In the genomic region with DNA sequence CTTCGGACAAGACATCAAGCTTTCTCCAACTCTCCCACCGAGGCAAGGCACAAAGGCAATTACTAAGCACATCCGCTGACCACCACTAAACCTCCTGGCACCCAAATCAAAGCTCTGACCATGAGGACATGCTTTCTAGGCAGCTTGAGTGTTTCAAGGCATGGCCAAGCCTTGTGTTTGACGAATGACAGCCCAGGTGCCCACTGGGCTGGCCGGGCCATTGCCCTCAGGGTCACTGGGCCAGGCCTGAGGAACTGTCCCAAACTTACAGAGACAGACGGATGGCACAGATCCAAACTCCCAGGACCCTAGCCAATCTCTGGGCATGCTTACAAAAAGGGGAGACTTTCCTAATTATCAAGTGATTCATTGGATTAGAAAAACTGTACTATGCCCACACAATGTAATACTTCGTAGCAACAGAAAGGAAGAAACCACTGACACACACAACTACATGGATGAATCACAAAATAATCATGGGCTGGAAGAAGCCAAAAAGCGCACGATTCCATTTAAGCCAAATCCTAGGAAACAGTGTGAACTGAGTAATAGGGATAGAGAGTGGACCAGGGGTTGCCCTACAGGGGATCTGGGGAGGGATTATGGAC, we compare ENCODE assay signal across 20 cellular contexts. TPM values are rescaled to one million over a fixed set of nuclear protein-coding genes. Genes with fewer than 3 reads are reported as not detected.
DNase-seq lines count a peak whose midpoint lies in the region; ATAC-seq, FAIRE-seq and TF ChIP-seq lines count a peak whose summit lies in the region.
"Had no signal": no experiment of that assay in that cellular context is flagged by ENCODE, and none has a peak within 500 bp of the region (broad histone marks: within the 10 kb centered on the region; RNA-seq: fewer than 3 reads in every experiment).

No MANE protein-coding gene starts in this region.

- intact Hi-C loops in activated CD4-positive, alpha-beta T cell treated with anti-CD3 and anti-CD28 coated beads for 36 hours (cut with DNase I, micrococcal nuclease) = no loop called here

- CTCF ChIA-PET in activated CD4-positive, alpha-beta T cell treated with anti-CD3 and anti-CD28 coated beads for 36 hours (lab: Charles Lee) = no interaction called here

- no peak overlapping the region for H3K4me3 Mint-ChIP-seq in astrocyte (ENCODE audit: unreplicated experiment)
- no peak overlapping the region for H3K4me3 Mint-ChIP-seq in activated CD4-positive, alpha-beta T cell treated with anti-CD3 and anti-CD28 coated beads for 36 hours
- H3K4me3 Mint-ChIP-seq in mesothelial cell of epicardium = no peak overlapping the region
- H3K4me3 Mint-ChIP-seq: activated CD4-positive, alpha-beta T cell treated with anti-CD3 and anti-CD28 coated beads, Interleukin-2, amount 10 ng/mL, durations not matched to agents 7 days and 5 days; activated naive CD8-positive, alpha-beta T cell treated with anti-CD3 and anti-CD28 coated beads, Interleukin-2, amount 10 ng/mL, durations not matched to agents 7 days and 5 days; activated T-cell treated with anti-CD3 and anti-CD28 coated beads, Interleukin-2, amount 50 U/mL, for 24 hours; naive thymus-derived CD8-positive, alpha-beta T cell had no signal

- DNase-seq in HS-5 (ENCODE audit: low read depth) (peak; percentile 32), astrocyte (ENCODE audit: low read depth) (peak; percentile 67), fibroblast of lung (ENCODE audit: low read depth in 2 of 2) (peak; percentile 41 to 75), renal cortical epithelial cell (ENCODE audit: low read depth) (peak; percentile 50), RPMI8226 (no peak), mesothelial cell of epicardium (ENCODE audit: low spot score in 2 of 2, unreplicated experiment in 2 of 2) (no peak)
- DNase-seq in activated CD4-positive, alpha-beta T cell treated with anti-CD3 and anti-CD28 coated beads for 36 hours = no peak
- DNase-seq: activated CD4-positive, alpha-beta T cell treated with anti-CD3 and anti-CD28 coated beads, Interleukin-2, amount 10 ng/mL, durations not matched to agents 7 days and 5 days; activated naive CD8-positive, alpha-beta T cell treated with anti-CD3 and anti-CD28 coated beads, Interleukin-2, amount 10 ng/mL, durations not matched to agents 7 days and 5 days; activated T-cell treated with anti-CD3 and anti-CD28 coated beads, Interleukin-2, amount 50 U/mL, for 24 hours; DMS 273 treated with DMSO at 0.1 percent for 48 hours; naive thymus-derived CD8-positive, alpha-beta T cell; NCI-H146; NCI-H446 treated with DMSO at 0.1 percent for 48 hours had no signal

- H3K9me3 Mint-ChIP-seq in astrocyte (ENCODE audit: unreplicated experiment) (no peaks in the 10 kb centered on the region), mesothelial cell of epicardium (peaks cover 3% of the 10 kb centered on the region)
- no peaks in the 10 kb centered on the region for H3K9me3 Mint-ChIP-seq in activated CD4-positive, alpha-beta T cell treated with anti-CD3 and anti-CD28 coated beads for 36 hours (ENCODE audit: low read depth)
- H3K9me3 Mint-ChIP-seq: activated CD4-positive, alpha-beta T cell treated with anti-CD3 and anti-CD28 coated beads, Interleukin-2, amount 10 ng/mL, durations not matched to agents 7 days and 5 days; activated naive CD8-positive, alpha-beta T cell treated with anti-CD3 and anti-CD28 coated beads, Interleukin-2, amount 10 ng/mL, durations not matched to agents 7 days and 5 days; activated T-cell treated with anti-CD3 and anti-CD28 coated beads, Interleukin-2, amount 50 U/mL, for 24 hours; naive thymus-derived CD8-positive, alpha-beta T cell had no signal

- H3K79me2 ChIP-seq in astrocyte (ENCODE audit: insufficient read depth, low read length) (no peaks in the 10 kb centered on the region), fibroblast of lung (ENCODE audit: control insufficient read depth, insufficient read depth, low read length) (no peaks in the 10 kb centered on the region)

- no peak for FAIRE-seq in astrocyte (lab: Jason Lieb, UNC)

- H3K27ac Mint-ChIP-seq in astrocyte (ENCODE audit: unreplicated experiment) (no peak overlapping the region), mesothelial cell of epicardium (no peak overlapping the region)
- no peak overlapping the region for H3K27ac Mint-ChIP-seq in activated CD4-positive, alpha-beta T cell treated with anti-CD3 and anti-CD28 coated beads for 36 hours
- H3K27ac Mint-ChIP-seq: activated CD4-positive, alpha-beta T cell treated with anti-CD3 and anti-CD28 coated beads, Interleukin-2, amount 10 ng/mL, durations not matched to agents 7 days and 5 days; activated naive CD8-positive, alpha-beta T cell treated with anti-CD3 and anti-CD28 coated beads, Interleukin-2, amount 10 ng/mL, durations not matched to agents 7 days and 5 days; activated T-cell treated with anti-CD3 and anti-CD28 coated beads, Interleukin-2, amount 50 U/mL, for 24 hours; naive thymus-derived CD8-positive, alpha-beta T cell had no signal

- peaks cover 42% of the 10 kb centered on the region for H3K4me1 ChIP-seq in astrocyte (ENCODE audit: insufficient read depth, low read length)
- H3K4me1 ChIP-seq in fibroblast of lung (ENCODE audit: control insufficient read depth, extremely low read depth, insufficient read depth, low read length) = peaks cover 4% of the 10 kb centered on the region
- H3K4me1 ChIP-seq: SJSA1 had no signal

- H3K36me3 Mint-ChIP-seq in astrocyte (ENCODE audit: low read depth, unreplicated experiment) (peaks cover 3% of the 10 kb centered on the region), mesothelial cell of epicardium (no peaks in the 10 kb centered on the region)
- H3K36me3 Mint-ChIP-seq in activated CD4-positive, alpha-beta T cell treated with anti-CD3 and anti-CD28 coated beads for 36 hours (ENCODE audit: low read depth) = no peaks in the 10 kb centered on the region
- H3K36me3 Mint-ChIP-seq: activated naive CD8-positive, alpha-beta T cell treated with anti-CD3 and anti-CD28 coated beads, Interleukin-2, amount 10 ng/mL, durations not matched to agents 7 days and 5 days; naive thymus-derived CD8-positive, alpha-beta T cell had no signal

- H3K4me3 ChIP-seq in astrocyte (ENCODE audit: insufficient read depth, low read depth, low read length) (no peak overlapping the region), fibroblast of lung (replicated peaks in 1 of 4; ENCODE audit: control extremely low read depth in 1 of 4, insufficient read depth in 1 of 4, low read depth in 3 of 4, low read length in 4 of 4) (no peak overlapping the region)
- H3K4me3 ChIP-seq: BLaER1, coronary artery, SJSA1 had no signal

- H4K20me1 ChIP-seq in astrocyte (ENCODE audit: insufficient read depth, low read length) (no peaks in the 10 kb centered on the region), fibroblast of lung (ENCODE audit: control insufficient read depth, extremely low read depth, insufficient read depth, low read length) (no peaks in the 10 kb centered on the region)
- H4K20me1 ChIP-seq: BLaER1 had no signal

- TF ChIP-seq CTCF in astrocyte (IDR thresholded peaks at IDR 0.05; ENCODE audit: insufficient read depth, low read depth, low read length) (no peak), fibroblast of lung (conservative IDR thresholded peaks at IDR 0.05 in 1 of 2, IDR thresholded peaks at IDR 0.05 in 1 of 2; ENCODE audit: low read depth in 1 of 2, low read length in 2 of 2) (no peak), mesothelial cell of epicardium (IDR thresholded peaks at IDR 0.05; ENCODE audit: unreplicated experiment) (no peak)

- H3K27me3 ChIP-seq in astrocyte (ENCODE audit: insufficient read depth, low read length) (peaks cover 5% of the 10 kb centered on the region), fibroblast of lung (ENCODE audit: control insufficient read depth, insufficient read depth, low read length) (no peaks in the 10 kb centered on the region)
- H3K27me3 ChIP-seq: BLaER1, SJSA1 had no signal

- H3K9me3 ChIP-seq in astrocyte (ENCODE audit: insufficient read depth, low read depth, low read length) (no peaks in the 10 kb centered on the region), fibroblast of lung (ENCODE audit: control insufficient read depth, insufficient read depth, low read depth, low read length) (no peaks in the 10 kb centered on the region)
- H3K9me3 ChIP-seq: BLaER1, SJSA1 had no signal

- H3K9ac ChIP-seq in astrocyte (ENCODE audit: low read length) = no peak overlapping the region
- no peak overlapping the region for H3K9ac ChIP-seq in fibroblast of lung (ENCODE audit: insufficient read depth, low read length)
- H3K9ac ChIP-seq: BLaER1, KMS-11 had no signal

- H3K4me1 Mint-ChIP-seq in astrocyte (ENCODE audit: low read depth, unreplicated experiment) (peaks cover 37% of the 10 kb centered on the region), mesothelial cell of epicardium (peaks cover 3% of the 10 kb centered on the region)
- H3K4me1 Mint-ChIP-seq in activated CD4-positive, alpha-beta T cell treated with anti-CD3 and anti-CD28 coated beads for 36 hours = peaks cover 2% of the 10 kb centered on the region

- H3K27ac ChIP-seq in astrocyte (ENCODE audit: low read depth, low read length) (peak overlapping the region; percentile 28), fibroblast of lung (ENCODE audit: insufficient read depth, low read length) (no peak overlapping the region)
- H3K27ac ChIP-seq: BLaER1, coronary artery, KMS-11, SJSA1 had no signal

- H3K27me3 Mint-ChIP-seq in astrocyte (ENCODE audit: low read depth, unreplicated experiment) (no peaks in the 10 kb centered on the region), mesothelial cell of epicardium (ENCODE audit: low read depth) (peaks cover 32% of the 10 kb centered on the region)
- H3K27me3 Mint-ChIP-seq in activated CD4-positive, alpha-beta T cell treated with anti-CD3 and anti-CD28 coated beads for 36 hours = peaks cover 7% of the 10 kb centered on the region

- no peak for ATAC-seq in HG03139 (IDR thresholded peaks at IDR 0.05; ENCODE audit: unreplicated experiment)
- no peak for ATAC-seq in activated CD4-positive, alpha-beta T cell treated with anti-CD3 and anti-CD28 coated beads for 36 hours
- ATAC-seq: naive thymus-derived CD8-positive, alpha-beta T cell had no signal

- POLR2A ChIA-PET in activated CD4-positive, alpha-beta T cell treated with anti-CD3 and anti-CD28 coated beads for 36 hours (lab: Charles Lee) = no interaction called here

- H3K4me2 ChIP-seq in astrocyte (ENCODE audit: low read length) = peak overlapping the region; percentile 22
- no peak overlapping the region for H3K4me2 ChIP-seq in fibroblast of lung (ENCODE audit: extremely low read depth, insufficient read depth, low read length)
- H3K4me2 ChIP-seq: BLaER1, KMS-11 had no signal

- H3K36me3 ChIP-seq in astrocyte (ENCODE audit: insufficient read depth, low read length) = no peaks in the 10 kb centered on the region
- H3K36me3 ChIP-seq in fibroblast of lung (ENCODE audit: control insufficient read depth, insufficient read depth, low read length) = no peaks in the 10 kb centered on the region
- H3K36me3 ChIP-seq: BLaER1, SJSA1 had no signal

- H2AFZ ChIP-seq in astrocyte (ENCODE audit: low read depth, low read length) = no peak overlapping the region
- no peak overlapping the region for H2AFZ ChIP-seq in fibroblast of lung (ENCODE audit: low read length)

RNA-seq across cellular contexts. Expression of a gene that starts 20.2 kb away (rescaled TPM):
- total RNA-seq in astrocyte = 1.8 and 5.7 TPM in 2 replicates
- total RNA-seq in fibroblast of lung = under 0.01 TPM in 1 of 2 replicates, not detected in the other
- not detected in 2 replicates for polyA plus RNA-seq in fibroblast of lung
- not detected in 2 replicates for polyA plus RNA-seq in fibroblast of lung (2012)
- not detected in 2 replicates for polyA minus RNA-seq in fibroblast of lung (ENCODE audit: low replicate concordance)
- total RNA-seq in renal cortical epithelial cell = 3.0 and 6.3 TPM in 2 replicates
- under 1 TPM in 1 of 2 experiments, not detected in 1; 0.59 TPM for total RNA-seq in activated CD4-positive, alpha-beta T cell treated with anti-CD3 and anti-CD28 coated beads for 36 hours
- 1.1 to 1.7 TPM (median 1.7 TPM) in 3 replicates for total RNA-seq in mesothelial cell of epicardium
- total RNA-seq: fibroblast of villous mesenchyme, SJSA1 had no signal

Comparison
In these comparisons a context has a peak if more than half of its experiments do, and no peak if none do; other contexts are left out.
1. DNase-seq: peak in HS-5 (single experiment), astrocyte (single experiment), fibroblast of lung (2 of 2) and renal cortical epithelial cell (single experiment); none in RPMI8226 (single experiment), activated CD4-positive, alpha-beta T cell treated with anti-CD3 and anti-CD28 coated beads for 36 hours (single experiment) and mesothelial cell of epicardium (0 of 2).